ENCODE assay signal across 12 cellular contexts in genomic region chr10:104028823-104029527, GRCh38. TPM values are rescaled to one million over a fixed set of nuclear protein-coding genes. Genes with fewer than 3 reads are reported as not detected.
"Had no signal": no experiment of that assay in that cellular context is flagged by ENCODE, and none has a peak within 500 bp of the region (broad histone marks: within the 10 kb centered on the region; RNA-seq: fewer than 3 reads in every experiment).

No MANE protein-coding gene starts in this region.

- DNase-seq: activated CD4-positive, alpha-beta T cell treated with anti-CD3 and anti-CD28 coated beads for 1 hour; activated CD8-positive, alpha-beta memory T cell treated with anti-CD3 and anti-CD28 coated beads, Interleukin-2, amount 50 U/mL, for 4 hours; SJCRH30; spleen; T1000 had no signal

- H3K4me1 ChIP-seq: adrenal gland, SJCRH30 had no signal

- H3K4me3 Mint-ChIP-seq: activated CD8-positive, alpha-beta T cell treated with anti-CD3 and anti-CD28 coated beads for 36 hours; activated naive CD4-positive, alpha-beta T cell treated with anti-CD3 and anti-CD28 coated beads for 36 hours; dendritic cell treated with granulocyte-macrophage colony-stimulating factor and Interleukin-4, amounts not matched to agents 40 ng/mL and 50 ng/mL, for 4 days; mesothelial cell of epicardium; stimulated activated memory B cell treated with anti-CD40 and anti-IgM and Interleukin-4, amounts not matched to agents 10 μg/mL and 1 μg/mL and 100 μg/mL, for 72 hours; type B pancreatic cell had no signal

- H3K4me1 Mint-ChIP-seq: stimulated activated memory B cell treated with anti-CD40 and anti-IgM and Interleukin-4, amounts not matched to agents 10 μg/mL and 1 μg/mL and 100 μg/mL, for 72 hours had no signal

- H3K9me3 ChIP-seq: adrenal gland, SJCRH30, spleen had no signal

- H3K27ac Mint-ChIP-seq: activated CD8-positive, alpha-beta T cell treated with anti-CD3 and anti-CD28 coated beads for 36 hours; activated naive CD4-positive, alpha-beta T cell treated with anti-CD3 and anti-CD28 coated beads for 36 hours; dendritic cell treated with granulocyte-macrophage colony-stimulating factor and Interleukin-4, amounts not matched to agents 40 ng/mL and 50 ng/mL, for 4 days; stimulated activated memory B cell treated with anti-CD40 and anti-IgM and Interleukin-4, amounts not matched to agents 10 μg/mL and 1 μg/mL and 100 μg/mL, for 72 hours; type B pancreatic cell had no signal

- H3K27me3 Mint-ChIP-seq: activated CD8-positive, alpha-beta T cell treated with anti-CD3 and anti-CD28 coated beads for 36 hours; dendritic cell treated with granulocyte-macrophage colony-stimulating factor and Interleukin-4, amounts not matched to agents 40 ng/mL and 50 ng/mL, for 4 days; stimulated activated memory B cell treated with anti-CD40 and anti-IgM and Interleukin-4, amounts not matched to agents 10 μg/mL and 1 μg/mL and 100 μg/mL, for 72 hours; type B pancreatic cell had no signal

- H3K9me3 Mint-ChIP-seq: activated CD8-positive, alpha-beta T cell treated with anti-CD3 and anti-CD28 coated beads for 36 hours; activated naive CD4-positive, alpha-beta T cell treated with anti-CD3 and anti-CD28 coated beads for 36 hours; dendritic cell treated with granulocyte-macrophage colony-stimulating factor and Interleukin-4, amounts not matched to agents 40 ng/mL and 50 ng/mL, for 4 days; mesothelial cell of epicardium; stimulated activated memory B cell treated with anti-CD40 and anti-IgM and Interleukin-4, amounts not matched to agents 10 μg/mL and 1 μg/mL and 100 μg/mL, for 72 hours; type B pancreatic cell had no signal

- H3K4me3 ChIP-seq: adrenal gland, SJCRH30, spleen had no signal

- H3K27ac ChIP-seq: adrenal gland, SJCRH30, spleen had no signal

- H3K27me3 ChIP-seq: adrenal gland, SJCRH30, spleen had no signal

- ATAC-seq: stimulated activated memory B cell treated with anti-CD40 and anti-IgM and Interleukin-4, amounts not matched to agents 10 μg/mL and 1 μg/mL and 100 μg/mL, for 72 hours had no signal

RNA-seq across cellular contexts. Expression of gene COL17A1, which starts 56.7 kb away (rescaled TPM):
- total RNA-seq: activated CD8-positive, alpha-beta T cell treated with anti-CD3 and anti-CD28 coated beads for 36 hours; activated naive CD4-positive, alpha-beta T cell treated with anti-CD3 and anti-CD28 coated beads for 36 hours; SJCRH30 had no signal
